Comparison of ENCODE assay signal across 8 cellular contexts in the genomic region with DNA sequence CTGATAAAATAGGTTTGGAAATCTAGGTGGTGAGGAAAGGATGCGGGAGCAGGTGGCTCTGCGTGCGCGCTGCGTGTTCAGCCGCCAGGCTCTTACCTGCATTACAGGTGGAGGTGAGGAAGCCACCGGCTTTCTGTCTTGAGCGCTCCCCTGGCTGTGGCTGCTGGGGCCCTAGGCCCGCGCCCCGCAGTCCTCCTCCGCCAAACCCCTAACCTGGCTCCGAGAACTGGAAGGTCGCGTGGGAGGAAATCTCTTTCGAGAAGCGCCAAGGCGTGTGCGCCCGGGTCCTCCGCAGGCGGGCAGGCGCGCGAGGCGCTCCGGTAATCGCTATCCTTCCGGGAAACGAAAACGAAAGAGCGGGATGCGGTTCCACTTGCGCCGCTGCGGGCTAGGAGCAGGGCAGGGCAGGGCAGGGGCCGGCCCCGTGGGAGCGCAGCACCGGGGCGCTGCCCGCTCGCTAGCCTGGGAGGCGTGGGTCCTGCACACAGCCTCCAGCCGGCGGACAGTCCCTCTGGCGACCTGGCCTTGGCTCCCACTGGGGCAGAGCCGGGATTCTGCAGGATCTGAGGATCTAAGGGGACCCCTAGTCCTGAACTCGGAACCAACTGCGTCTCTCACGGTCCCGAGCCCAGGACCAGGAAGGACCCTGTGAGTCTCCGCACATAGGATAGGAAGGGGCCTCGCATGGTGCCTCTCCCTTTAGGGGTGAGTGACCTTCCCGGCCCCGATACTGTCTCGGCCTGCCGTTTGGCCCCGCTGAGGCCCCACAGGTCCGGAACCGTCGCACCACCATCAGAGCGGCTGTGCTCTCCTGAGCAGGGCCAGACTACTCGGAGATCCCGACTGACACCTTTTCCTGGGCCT. TPM values are rescaled to one million over a fixed set of nuclear protein-coding genes. Genes with fewer than 3 reads are reported as not detected.
A peak's percentile ranks its signal among the peaks of the same experiment; 100 is the strongest.
DNase-seq lines count a peak whose midpoint lies in the region; ATAC-seq and FAIRE-seq lines count a peak whose summit lies in the region.

A gene (minus strand): TSS at position 230 of the 864 bp plus-strand sequence. CDS start 128 bp downstream, at position 102.

- peak within 1 kb of the TSS; percentile 89 for H3K4me3 Mint-ChIP-seq in activated naive CD4-positive, alpha-beta T cell treated with anti-CD3 and anti-CD28 coated beads, Interleukin-2, amount 50 U/mL, for 24 hours

- no peak for FAIRE-seq in urothelium cell line (lab: Jason Lieb, UNC)

- DNase-seq in EL = peak; percentile 69
- DNase-seq in NT2/D1 (ENCODE audit: low read depth, low spot score) = no peak
- peak; percentile 40 for DNase-seq in left ventricle myocardium superior
- peak; percentile 63 for DNase-seq in sciatic nerve (ENCODE audit: low spot score)
- no peak for DNase-seq in urothelium cell line (ENCODE audit: low spot score)

- H3K9me3 Mint-ChIP-seq in activated naive CD4-positive, alpha-beta T cell treated with anti-CD3 and anti-CD28 coated beads, Interleukin-2, amount 50 U/mL, for 24 hours = no peaks in the 10 kb centered on the region

- peak within 1 kb of the TSS; percentile 67 for H3K9ac ChIP-seq in NT2/D1 (ENCODE audit: insufficient read length, low read depth)

- H3K36me3 ChIP-seq in NT2/D1 (ENCODE audit: insufficient read depth, insufficient read length, low read length) = no peaks in the 10 kb centered on the region

- no peaks in the 10 kb centered on the region for H3K27me3 Mint-ChIP-seq in activated naive CD4-positive, alpha-beta T cell treated with anti-CD3 and anti-CD28 coated beads, Interleukin-2, amount 50 U/mL, for 24 hours

- H3K9me3 ChIP-seq in NT2/D1 (ENCODE audit: insufficient read depth, low read length) = no peaks in the 10 kb centered on the region

- ATAC-seq in left ventricle myocardium superior (peak; percentile 70), sciatic nerve (peak; percentile 76), HG03280 (IDR thresholded peaks at IDR 0.05; ENCODE audit: unreplicated experiment) (no peak), GM18511 (IDR thresholded peaks at IDR 0.05; ENCODE audit: unreplicated experiment) (no peak)

- H3K4me3 ChIP-seq in NT2/D1 (ENCODE audit: insufficient read length, low read depth) = peak within 1 kb of the TSS; percentile 50

- no peaks in the 10 kb centered on the region for H3K36me3 Mint-ChIP-seq in activated naive CD4-positive, alpha-beta T cell treated with anti-CD3 and anti-CD28 coated beads, Interleukin-2, amount 50 U/mL, for 24 hours

- H3K4me1 Mint-ChIP-seq in activated naive CD4-positive, alpha-beta T cell treated with anti-CD3 and anti-CD28 coated beads, Interleukin-2, amount 50 U/mL, for 24 hours = peaks cover 33% of the 10 kb centered on the region

- no peaks in the 10 kb centered on the region for H3K4me1 ChIP-seq in NT2/D1 (ENCODE audit: insufficient read depth, insufficient read length)

- peak within 1 kb of the TSS; percentile 90 for H3K27ac Mint-ChIP-seq in activated naive CD4-positive, alpha-beta T cell treated with anti-CD3 and anti-CD28 coated beads, Interleukin-2, amount 50 U/mL, for 24 hours

- intact Hi-C loops in left ventricle myocardium superior (cut with micrococcal nuclease) (no loop called here), sciatic nerve (cut with DNase I) (no loop called here)

- peaks cover 54% of the 10 kb centered on the region for H3K27me3 ChIP-seq in NT2/D1 (ENCODE audit: insufficient read depth, insufficient read length)

RNA-seq across cellular contexts. Expression of the gene that starts here (rescaled TPM):
- 0.15 TPM for total RNA-seq in left ventricle myocardium superior
- total RNA-seq in sciatic nerve = 6.7 TPM

Comparison
In these comparisons a context has a peak if more than half of its experiments do, and no peak if none do; other contexts are left out.
1. Peak in DNase-seq and ATAC-seq in left ventricle myocardium superior; RNA of the gene not detected or under 1 TPM.
2. DNase-seq: peak in EL (single experiment) and sciatic nerve (single experiment); none in NT2/D1 (single experiment) and urothelium cell line (single experiment).